1 cellular context compared by ENCODE assay signal in genomic region chr2:138492160-138492559, GRCh38.
TF ChIP-seq lines count a peak whose summit lies in the region.

No MANE protein-coding gene starts in this region.

TF ChIP-seq in HepG2, 621 proteins besides CTCF, POLR2A, EP300 and RAD21:
- TF ChIP-seq FOXA1 (IDR thresholded peaks at IDR 0.05) (no peak), FOXA1 (CRISPR knock-in tag; IDR thresholded peaks at IDR 0.05) (0 out of 2 replicates have a peak, but pooled peaks have one; percentile 16), FOSL2 (CRISPR knock-in tag; IDR thresholded peaks at IDR 0.05) (no peak), SOX13 (IDR thresholded peaks at IDR 0.05) (no peak), SOX13 (CRISPR knock-in tag; conservative IDR thresholded peaks at IDR 0.05 in 1 of 2, IDR thresholded peaks at IDR 0.05 in 1 of 2) (peak in 1 of 2 experiments; percentile 18; a peak in 1 of 4 replicates), CEBPG (CRISPR knock-in tag; IDR thresholded peaks at IDR 0.05) (peak; percentile 11; the same call in 1 of the 2 replicates), KAT7 (CRISPR knock-in tag; IDR thresholded peaks at IDR 0.05; ENCODE audit: borderline replicate concordance) (peak; percentile 43; the same call in 1 of the 2 replicates), ARID5B (CRISPR knock-in tag; IDR thresholded peaks at IDR 0.05) (0 out of 2 replicates have a peak, but pooled peaks have one; percentile 17), KLF9 (CRISPR knock-in tag; IDR thresholded peaks at IDR 0.05; ENCODE audit: low read depth) (no peak)
